Comparison of ENCODE assay signal across 19 cellular contexts in genomic region chr9:115442054-115442453, GRCh38.
DNase-seq lines count a peak whose midpoint lies in the region; ATAC-seq and TF ChIP-seq lines count a peak whose summit lies in the region.
"Had no signal": no experiment of that assay in that cellular context is flagged by ENCODE, and none has a peak within 500 bp of the region (broad histone marks: within the 10 kb centered on the region; RNA-seq: fewer than 3 reads in every experiment).

No MANE protein-coding gene starts in this region.

- H3K9me3 ChIP-seq in HEK293 (ENCODE audit: control insufficient read depth, insufficient read depth, low read depth, low read length), result no peaks in the 10 kb centered on the region
- no peaks in the 10 kb centered on the region for H3K9me3 ChIP-seq in right cardiac atrium (ENCODE audit: control insufficient read depth, low read length)
- no peaks in the 10 kb centered on the region for H3K9me3 ChIP-seq in testis
- H3K9me3 ChIP-seq: ovary had no signal

- H3K36me3 ChIP-seq in HEK293 (ENCODE audit: control insufficient read depth in 2 of 2, insufficient read depth in 1 of 2, low read length in 2 of 2) (no peaks in the 10 kb centered on the region), H7 (replicated peaks; ENCODE audit: control insufficient read depth, insufficient read depth, low read length) (no peaks in the 10 kb centered on the region), testis (ENCODE audit: low read depth, missing control alignments) (no peaks in the 10 kb centered on the region)
- H3K36me3 ChIP-seq: ovary had no signal

- H3K27ac ChIP-seq in HEK293 (ENCODE audit: extremely low read depth, low read depth, low read length) (no peak overlapping the region), right cardiac atrium (ENCODE audit: low read length) (no peak overlapping the region), testis (no peak overlapping the region)
- H3K27ac ChIP-seq: ovary had no signal

- POLR2A ChIA-PET in HEK293 (lab: Yijun Ruan, JAX), result no interaction called here

- ATAC-seq in right cardiac atrium, result peak; percentile 54 to 74
- ATAC-seq: activated CD8-positive, alpha-beta T cell treated with anti-CD3 and anti-CD28 coated beads for 36 hours; esophagus mucosa had no signal

- intact Hi-C loops in right cardiac atrium (cut with DNase I) (no loop called here), testis (cut with DNase I; ENCODE audit: low total_unique reads) (no loop called here)

- TF ChIP-seq CTCF in HEK293 (tag by site-specific recombination; IDR thresholded peaks at IDR 0.05) (no peak), retinal pigment epithelial cell (conservative IDR thresholded peaks at IDR 0.05; ENCODE audit: low read depth, low read length) (no peak), testis (IDR thresholded peaks at IDR 0.05) (no peak)

- CTCF ChIA-PET in HEK293 (lab: Yijun Ruan, JAX), result no interaction called here

- no peak overlapping the region for H3K4me3 ChIP-seq in HEK293 (ENCODE audit: low read depth, low read length)
- H3K4me3 ChIP-seq in right cardiac atrium (ENCODE audit: low read length), result no peak overlapping the region
- H3K4me3 ChIP-seq in retinal pigment epithelial cell (ENCODE audit: low read length), result no peak overlapping the region
- H3K4me3 ChIP-seq in H7 (ENCODE audit: insufficient read depth, low read depth, low read length), result no peak overlapping the region
- no peak overlapping the region for H3K4me3 ChIP-seq in testis
- H3K4me3 ChIP-seq: ovary had no signal

- TF ChIP-seq POLR2A in testis (IDR thresholded peaks at IDR 0.05), result no peak

- 39% methylated on average over 4 of the region's 4 CpGs for WGBS in right cardiac atrium
- 76 to 82% methylated on average over 4 of the region's 4 CpGs for WGBS in testis, 2 donors

- H3K4me1 ChIP-seq in HEK293 (ENCODE audit: control insufficient read depth, insufficient read depth, low read length) (0 out of 2 replicates have a peak, but pooled peaks cover 2% of the 10 kb centered on the region), right cardiac atrium (ENCODE audit: control insufficient read depth, insufficient read depth, low read length) (no peaks in the 10 kb centered on the region), testis (no peaks in the 10 kb centered on the region)

- H3K27me3 ChIP-seq in right cardiac atrium (ENCODE audit: control insufficient read depth, insufficient read depth) (no peaks in the 10 kb centered on the region), H7 (ENCODE audit: control insufficient read depth, insufficient read depth, low read length) (no peaks in the 10 kb centered on the region), testis (no peaks in the 10 kb centered on the region)
- H3K27me3 ChIP-seq: ovary had no signal

- peak; percentile 71 for DNase-seq in dedifferentiated amniotic fluid mesenchymal stem cell (ENCODE audit: extremely low spot score)
- DNase-seq in right cardiac atrium, result peak in 1 of 3 donors; percentile 10
- peak; percentile 33 for DNase-seq in retinal pigment epithelial cell (ENCODE audit: low read depth)
- no peak for DNase-seq in activated naive CD4-positive, alpha-beta T cell treated with anti-CD3 and anti-CD28 coated beads, Interleukin-2, amount 50 U/mL, for 16 hours
- no peak for DNase-seq in H7
- no peak for DNase-seq in testis
- DNase-seq in NCI-H748 treated with DMSO at 0.1 percent for 48 hours (lab: John Stamatoyannopoulos, UW), result no peak
- DNase-seq: activated B cell treated with CpG ODN at 0.5 μM for 24 hours; activated CD8-positive, alpha-beta T cell treated with anti-CD3 and anti-CD28 coated beads for 36 hours; activated T-cell treated with anti-CD3 and anti-CD28 coated beads, Interleukin-2, amount 50 U/mL, for 24 hours; NCI-H1048; NCI-H2029 treated with DMSO at 0.1 percent for 48 hours; NCI-H526 treated with DMSO at 0.1 percent for 48 hours; ovary; SIG-M5; stimulated activated CD4-positive, alpha-beta T cell treated with anti-CD3 and anti-CD28 coated beads, Interleukin-2, amount 100 ng/mL, for 48 hours; T-helper 2 cell had no signal

TF ChIP-seq in HEK293, 187 proteins besides CTCF, POLR2A, EP300 and RAD21:
- TF ChIP-seq ZSCAN4 (tag by site-specific recombination; IDR thresholded peaks at IDR 0.05), result 0 out of 2 replicates have a peak, but pooled peaks have one; percentile 19
- TF ChIP-seq ZNF16 (tag by site-specific recombination; IDR thresholded peaks at IDR 0.05; ENCODE audit: low read depth), result no peak

Comparison
In these comparisons a context has a peak if more than half of its experiments do, and no peak if none do; other contexts are left out.
1. DNase-seq: peak in dedifferentiated amniotic fluid mesenchymal stem cell (single experiment) and retinal pigment epithelial cell (single experiment); none in activated naive CD4-positive, alpha-beta T cell treated with anti-CD3 and anti-CD28 coated beads, Interleukin-2, amount 50 U/mL, for 16 hours (single experiment), H7 (single experiment), testis (single experiment) and NCI-H748 treated with DMSO at 0.1 percent for 48 hours (single experiment).